Comparison of ENCODE assay signal across 25 cellular contexts in the genomic region with DNA sequence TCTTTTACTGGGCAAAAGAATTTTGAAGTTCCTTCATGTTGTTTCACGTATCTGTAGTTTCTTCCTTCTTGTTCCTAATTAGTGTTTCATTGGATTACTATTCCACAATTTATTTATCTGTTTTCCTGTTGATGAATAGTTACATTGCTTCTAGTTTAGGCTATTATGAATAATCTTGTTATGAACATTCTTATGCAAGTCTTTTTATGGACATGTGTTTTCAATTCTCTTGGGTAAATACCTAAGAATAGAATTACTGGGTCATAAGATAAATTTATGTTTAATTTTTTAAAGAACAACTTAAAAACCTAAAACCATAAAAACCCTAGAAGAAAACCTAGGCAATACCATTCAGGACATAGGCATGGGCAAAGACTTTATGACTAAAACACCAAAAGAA.
"Had no signal": no experiment of that assay in that cellular context is flagged by ENCODE, and none has a peak within 500 bp of the region (broad histone marks: within the 10 kb centered on the region; RNA-seq: fewer than 3 reads in every experiment).

No MANE protein-coding gene starts in this region.

- H3K4me2 ChIP-seq: neural progenitor cell, smooth muscle cell had no signal

- H3K36me3 ChIP-seq: cardiac muscle cell, heart left ventricle, neural progenitor cell, thoracic aorta, upper lobe of left lung had no signal

- H3K4me1 Mint-ChIP-seq: activated CD4-positive, alpha-beta T cell treated with anti-CD3 and anti-CD28 coated beads, Interleukin-2, amount 10 ng/mL, durations not matched to agents 7 days and 5 days; activated naive CD8-positive, alpha-beta T cell treated with anti-CD3 and anti-CD28 coated beads, Interleukin-2, amount 50 U/mL, for 24 hours; naive thymus-derived CD8-positive, alpha-beta T cell; neural progenitor cell; stimulated activated naive B cell treated with anti-CD40 and anti-IgM and Interleukin-4, amounts not matched to agents 10 μg/mL and 1 μg/mL and 100 μg/mL, for 72 hours; T-cell had no signal

- H3K27ac ChIP-seq: body of pancreas, cardiac muscle cell, heart left ventricle, neural progenitor cell, thoracic aorta, upper lobe of left lung, VCaP had no signal

- H2AFZ ChIP-seq: neural progenitor cell had no signal

- DNase-seq: activated CD4-positive, alpha-beta T cell treated with anti-CD3 and anti-CD28 coated beads, Interleukin-2, amount 10 ng/mL, durations not matched to agents 7 days and 5 days; activated CD8-positive, alpha-beta T cell treated with anti-CD3 and anti-CD28 coated beads, Interleukin-2, amount 10 ng/mL, durations not matched to agents 7 days and 5 days; activated gamma-delta T cell; activated naive CD4-positive, alpha-beta T cell treated with anti-CD3 and anti-CD28 coated beads, Interleukin-2, amount 50 U/mL, for 16 hours; activated naive CD8-positive, alpha-beta T cell treated with anti-CD3 and anti-CD28 coated beads, Interleukin-2, amount 50 U/mL, for 24 hours; anterior cingulate cortex; body of pancreas; cortex of kidney; erythroblast; heart left ventricle; islet precursor cell; left colon; naive thymus-derived CD8-positive, alpha-beta T cell; stimulated activated CD4-positive, alpha-beta T cell treated with anti-CD3 and anti-CD28 coated beads, Interleukin-15, amount 100 ng/mL, for 24 hours; stimulated activated CD8-positive, alpha-beta memory T cell treated with anti-CD3 and anti-CD28 coated beads, Interleukin-4, amount 100 ng/mL, for 48 hours; stimulated activated naive B cell treated with anti-CD40 and anti-IgM and Interleukin-4, amounts not matched to agents 10 μg/mL and 1 μg/mL and 100 μg/mL, for 72 hours; T-cell; upper lobe of left lung had no signal

- H3K27ac Mint-ChIP-seq: activated CD4-positive, alpha-beta T cell treated with anti-CD3 and anti-CD28 coated beads, Interleukin-2, amount 10 ng/mL, durations not matched to agents 7 days and 5 days; activated CD8-positive, alpha-beta T cell treated with anti-CD3 and anti-CD28 coated beads, Interleukin-2, amount 10 ng/mL, durations not matched to agents 7 days and 5 days; activated naive CD8-positive, alpha-beta T cell treated with anti-CD3 and anti-CD28 coated beads, Interleukin-2, amount 50 U/mL, for 24 hours; activated T-helper 1 cell treated with anti-CD3 and anti-CD28 coated beads, Interleukin-12 subunit alpha, Interleukin-12 subunit beta, Interleukin-2, Interleukin-4 antibody, amounts not matched to agents 30 ng/mL and 10 ng/mL and 1 ng/mL, durations not matched to agents 14 hours and 24 hours and 36 hours; naive thymus-derived CD8-positive, alpha-beta T cell; neural progenitor cell; stimulated activated naive B cell treated with anti-CD40 and anti-IgM and Interleukin-4, amounts not matched to agents 10 μg/mL and 1 μg/mL and 100 μg/mL, for 72 hours; T-cell; T-helper 2 cell treated with Interferon-gamma antibody and Interleukin-4, amounts not matched to agents 5 μg/mL and 100 μg/mL, for 36 hours had no signal

- H3K27me3 Mint-ChIP-seq: activated naive CD8-positive, alpha-beta T cell treated with anti-CD3 and anti-CD28 coated beads, Interleukin-2, amount 50 U/mL, for 24 hours; naive thymus-derived CD8-positive, alpha-beta T cell; stimulated activated naive B cell treated with anti-CD40 and anti-IgM and Interleukin-4, amounts not matched to agents 10 μg/mL and 1 μg/mL and 100 μg/mL, for 72 hours; T-cell had no signal

- H3K4me1 ChIP-seq: body of pancreas, heart left ventricle, neural progenitor cell, upper lobe of left lung had no signal

- H3K9me3 ChIP-seq: body of pancreas, thoracic aorta, upper lobe of left lung had no signal

- H3K36me3 Mint-ChIP-seq: naive thymus-derived CD8-positive, alpha-beta T cell; neural progenitor cell; stimulated activated naive B cell treated with anti-CD40 and anti-IgM and Interleukin-4, amounts not matched to agents 10 μg/mL and 1 μg/mL and 100 μg/mL, for 72 hours; T-cell had no signal

- H3K4me3 Mint-ChIP-seq: activated CD4-positive, alpha-beta T cell treated with anti-CD3 and anti-CD28 coated beads, Interleukin-2, amount 10 ng/mL, durations not matched to agents 7 days and 5 days; activated CD8-positive, alpha-beta T cell treated with anti-CD3 and anti-CD28 coated beads, Interleukin-2, amount 10 ng/mL, durations not matched to agents 7 days and 5 days; activated naive CD8-positive, alpha-beta T cell treated with anti-CD3 and anti-CD28 coated beads, Interleukin-2, amount 50 U/mL, for 24 hours; activated T-helper 1 cell treated with anti-CD3 and anti-CD28 coated beads, Interleukin-12 subunit alpha, Interleukin-12 subunit beta, Interleukin-2, Interleukin-4 antibody, amounts not matched to agents 30 ng/mL and 10 ng/mL and 1 ng/mL, durations not matched to agents 14 hours and 24 hours and 36 hours; naive thymus-derived CD8-positive, alpha-beta T cell; neural progenitor cell; stimulated activated naive B cell treated with anti-CD40 and anti-IgM and Interleukin-4, amounts not matched to agents 10 μg/mL and 1 μg/mL and 100 μg/mL, for 72 hours; T-cell; T-helper 2 cell treated with Interferon-gamma antibody and Interleukin-4, amounts not matched to agents 5 μg/mL and 100 μg/mL, for 36 hours had no signal

- H3K27me3 ChIP-seq: body of pancreas, cardiac muscle cell, heart left ventricle, neural progenitor cell, upper lobe of left lung had no signal

- H3K4me3 ChIP-seq: body of pancreas, cardiac muscle cell, heart left ventricle, neural progenitor cell, smooth muscle cell, thoracic aorta, upper lobe of left lung had no signal

- H3K9ac ChIP-seq: neural progenitor cell had no signal

- H3K9me3 Mint-ChIP-seq: activated CD4-positive, alpha-beta T cell treated with anti-CD3 and anti-CD28 coated beads, Interleukin-2, amount 10 ng/mL, durations not matched to agents 7 days and 5 days; activated naive CD8-positive, alpha-beta T cell treated with anti-CD3 and anti-CD28 coated beads, Interleukin-2, amount 50 U/mL, for 24 hours; neural progenitor cell; T-helper 2 cell treated with Interferon-gamma antibody and Interleukin-4, amounts not matched to agents 5 μg/mL and 100 μg/mL, for 36 hours had no signal
